8 cellular contexts compared by ENCODE assay signal in genomic region chr2:138503087-138503442, GRCh38. TPM values are rescaled to one million over a fixed set of nuclear protein-coding genes. Genes with fewer than 3 reads are reported as not detected.
DNase-seq lines count a peak whose midpoint lies in the region; ATAC-seq and TF ChIP-seq lines count a peak whose summit lies in the region.

No MANE protein-coding gene starts in this region.

- no peaks in the 10 kb centered on the region for H3K27me3 ChIP-seq in skeletal muscle tissue (ENCODE audit: control insufficient read depth in 3 of 3, insufficient read depth in 3 of 3, low read length in 3 of 3)

- TF ChIP-seq CTCF in CD14-positive monocyte (IDR thresholded peaks at IDR 0.05) = no peak
- no peak for TF ChIP-seq CTCF in foreskin fibroblast (IDR thresholded peaks at IDR 0.05; ENCODE audit: low read depth, low read length)

- H3K4me3 Mint-ChIP-seq in CD14-positive monocyte = peak overlapping the region; percentile 100
- peak overlapping the region; percentile 94 for H3K4me3 Mint-ChIP-seq in T-helper 2 cell treated with Interferon-gamma antibody and Interleukin-4, amounts not matched to agents 5 μg/mL and 100 μg/mL, for 36 hours

- intact Hi-C loops in CD14-positive monocyte (cut with micrococcal nuclease) = loop anchor here (5.0 to 10.0 kb wide), 2 partner anchors 536 to 538 kb away; partner anchors contain the start of gene HNMT (in 1 of the 2)

- peak overlapping the region; percentile 94 to 100 (median 98) for H3K27ac Mint-ChIP-seq in CD14-positive monocyte
- peak overlapping the region; percentile 53 for H3K27ac Mint-ChIP-seq in T-helper 2 cell treated with Interferon-gamma antibody and Interleukin-4, amounts not matched to agents 5 μg/mL and 100 μg/mL, for 36 hours

- peak; percentile 20 for ATAC-seq in HG02885 (IDR thresholded peaks at IDR 0.05; ENCODE audit: poor library complexity, unreplicated experiment)
- ATAC-seq in GM18873 (IDR thresholded peaks at IDR 0.05; ENCODE audit: low FRiP score, unreplicated experiment) = no peak
- no peak for ATAC-seq in HG03521 (IDR thresholded peaks at IDR 0.05; ENCODE audit: unreplicated experiment)
- no peak for ATAC-seq in GM21515 (IDR thresholded peaks at IDR 0.05; ENCODE audit: unreplicated experiment)

- H3K27me3 Mint-ChIP-seq in CD14-positive monocyte (ENCODE audit: low read depth in 3 of 3) = peaks cover 0 to 2% (median 0%) of the 10 kb centered on the region in 3 donors
- H3K27me3 Mint-ChIP-seq in T-helper 2 cell treated with Interferon-gamma antibody and Interleukin-4, amounts not matched to agents 5 μg/mL and 100 μg/mL, for 36 hours (ENCODE audit: low read depth) = peaks cover 20% of the 10 kb centered on the region

- peaks cover 64% of the 10 kb centered on the region for H3K4me1 Mint-ChIP-seq in CD14-positive monocyte
- peaks cover 28% of the 10 kb centered on the region for H3K4me1 Mint-ChIP-seq in T-helper 2 cell treated with Interferon-gamma antibody and Interleukin-4, amounts not matched to agents 5 μg/mL and 100 μg/mL, for 36 hours (ENCODE audit: low read depth)

- H3K9me3 ChIP-seq in skeletal muscle tissue (ENCODE audit: control insufficient read depth in 3 of 3, low read length in 3 of 3) = no peaks in the 10 kb centered on the region

- H3K4me3 ChIP-seq in foreskin fibroblast (ENCODE audit: low read depth in 1 of 2, low read length in 2 of 2) (peak overlapping the region; percentile 87 to 89), skeletal muscle tissue (ENCODE audit: low read length in 3 of 3) (peak overlapping the region; percentile 75 to 93 (median 76))

- H3K27ac ChIP-seq in skeletal muscle tissue (ENCODE audit: low read depth, low read length) = peak overlapping the region; percentile 74

- H3K4me1 ChIP-seq in skeletal muscle tissue (ENCODE audit: control insufficient read depth in 3 of 3, insufficient read depth in 3 of 3, low read length in 3 of 3) = peaks cover 22 to 32% (median 27%) of the 10 kb centered on the region in 3 donors

- peaks cover 3 to 10% of the 10 kb centered on the region in 2 donors for H3K36me3 Mint-ChIP-seq in CD14-positive monocyte
- H3K36me3 Mint-ChIP-seq in T-helper 2 cell treated with Interferon-gamma antibody and Interleukin-4, amounts not matched to agents 5 μg/mL and 100 μg/mL, for 36 hours (ENCODE audit: low read depth) = peaks cover 1% of the 10 kb centered on the region

- DNase-seq in CD14-positive monocyte (ENCODE audit: low spot score) (no peak), foreskin fibroblast (peak in 1 of 2 donors; percentile 11)
- DNase-seq in T-helper 2 cell treated with Interferon-gamma antibody and Interleukin-4, amounts not matched to agents 5 μg/mL and 100 μg/mL, for 36 hours (ENCODE audit: low spot score) = peak; percentile 13

- H3K9ac ChIP-seq in skeletal muscle tissue (ENCODE audit: low read depth in 1 of 3, low read length in 3 of 3) = peak overlapping the region; percentile 85 to 88 (median 85)

- peaks cover 0 to 1% (median 0%) of the 10 kb centered on the region in 7 donors for H3K9me3 Mint-ChIP-seq in CD14-positive monocyte
- no peaks in the 10 kb centered on the region for H3K9me3 Mint-ChIP-seq in T-helper 2 cell treated with Interferon-gamma antibody and Interleukin-4, amounts not matched to agents 5 μg/mL and 100 μg/mL, for 36 hours

- H3K36me3 ChIP-seq in skeletal muscle tissue (ENCODE audit: control insufficient read depth in 3 of 3, insufficient read depth in 3 of 3, low read length in 3 of 3) = no peaks in the 10 kb centered on the region

RNA-seq across cellular contexts. Expression of gene SPOPL, which starts 1.5 kb away (rescaled TPM):
- polyA plus RNA-seq in CD14-positive monocyte = 10 to 100 TPM; 13.1 to 18.1 TPM
- total RNA-seq in skeletal muscle tissue = 9.4 TPM
